1 cellular context compared by ENCODE assay signal in the genomic region with DNA sequence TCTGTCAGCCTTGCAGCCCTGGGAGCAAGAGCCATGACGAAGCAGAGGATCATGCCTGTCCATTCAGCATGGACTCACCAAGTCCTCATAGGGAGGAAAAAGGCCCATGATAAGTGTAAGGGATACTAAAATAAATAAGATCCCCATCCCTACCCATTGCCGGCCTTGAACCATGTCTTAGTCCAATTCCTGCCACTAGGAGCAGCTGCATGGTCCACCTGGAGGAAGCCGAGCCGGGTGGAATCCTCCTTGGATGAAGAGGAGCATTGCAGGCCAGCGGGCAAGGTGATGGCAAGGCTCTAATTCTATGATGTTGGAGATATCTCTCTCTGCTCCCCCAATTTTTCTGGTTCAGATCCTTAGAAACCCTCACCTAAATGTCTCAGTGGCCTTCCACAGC.
TF ChIP-seq lines count a peak whose summit lies in the region.

No MANE protein-coding gene starts in this region.

TF ChIP-seq in GM23338, 12 proteins besides CTCF, POLR2A, EP300 and RAD21 (continued from another document):
- TF ChIP-seq, protein P1, sequence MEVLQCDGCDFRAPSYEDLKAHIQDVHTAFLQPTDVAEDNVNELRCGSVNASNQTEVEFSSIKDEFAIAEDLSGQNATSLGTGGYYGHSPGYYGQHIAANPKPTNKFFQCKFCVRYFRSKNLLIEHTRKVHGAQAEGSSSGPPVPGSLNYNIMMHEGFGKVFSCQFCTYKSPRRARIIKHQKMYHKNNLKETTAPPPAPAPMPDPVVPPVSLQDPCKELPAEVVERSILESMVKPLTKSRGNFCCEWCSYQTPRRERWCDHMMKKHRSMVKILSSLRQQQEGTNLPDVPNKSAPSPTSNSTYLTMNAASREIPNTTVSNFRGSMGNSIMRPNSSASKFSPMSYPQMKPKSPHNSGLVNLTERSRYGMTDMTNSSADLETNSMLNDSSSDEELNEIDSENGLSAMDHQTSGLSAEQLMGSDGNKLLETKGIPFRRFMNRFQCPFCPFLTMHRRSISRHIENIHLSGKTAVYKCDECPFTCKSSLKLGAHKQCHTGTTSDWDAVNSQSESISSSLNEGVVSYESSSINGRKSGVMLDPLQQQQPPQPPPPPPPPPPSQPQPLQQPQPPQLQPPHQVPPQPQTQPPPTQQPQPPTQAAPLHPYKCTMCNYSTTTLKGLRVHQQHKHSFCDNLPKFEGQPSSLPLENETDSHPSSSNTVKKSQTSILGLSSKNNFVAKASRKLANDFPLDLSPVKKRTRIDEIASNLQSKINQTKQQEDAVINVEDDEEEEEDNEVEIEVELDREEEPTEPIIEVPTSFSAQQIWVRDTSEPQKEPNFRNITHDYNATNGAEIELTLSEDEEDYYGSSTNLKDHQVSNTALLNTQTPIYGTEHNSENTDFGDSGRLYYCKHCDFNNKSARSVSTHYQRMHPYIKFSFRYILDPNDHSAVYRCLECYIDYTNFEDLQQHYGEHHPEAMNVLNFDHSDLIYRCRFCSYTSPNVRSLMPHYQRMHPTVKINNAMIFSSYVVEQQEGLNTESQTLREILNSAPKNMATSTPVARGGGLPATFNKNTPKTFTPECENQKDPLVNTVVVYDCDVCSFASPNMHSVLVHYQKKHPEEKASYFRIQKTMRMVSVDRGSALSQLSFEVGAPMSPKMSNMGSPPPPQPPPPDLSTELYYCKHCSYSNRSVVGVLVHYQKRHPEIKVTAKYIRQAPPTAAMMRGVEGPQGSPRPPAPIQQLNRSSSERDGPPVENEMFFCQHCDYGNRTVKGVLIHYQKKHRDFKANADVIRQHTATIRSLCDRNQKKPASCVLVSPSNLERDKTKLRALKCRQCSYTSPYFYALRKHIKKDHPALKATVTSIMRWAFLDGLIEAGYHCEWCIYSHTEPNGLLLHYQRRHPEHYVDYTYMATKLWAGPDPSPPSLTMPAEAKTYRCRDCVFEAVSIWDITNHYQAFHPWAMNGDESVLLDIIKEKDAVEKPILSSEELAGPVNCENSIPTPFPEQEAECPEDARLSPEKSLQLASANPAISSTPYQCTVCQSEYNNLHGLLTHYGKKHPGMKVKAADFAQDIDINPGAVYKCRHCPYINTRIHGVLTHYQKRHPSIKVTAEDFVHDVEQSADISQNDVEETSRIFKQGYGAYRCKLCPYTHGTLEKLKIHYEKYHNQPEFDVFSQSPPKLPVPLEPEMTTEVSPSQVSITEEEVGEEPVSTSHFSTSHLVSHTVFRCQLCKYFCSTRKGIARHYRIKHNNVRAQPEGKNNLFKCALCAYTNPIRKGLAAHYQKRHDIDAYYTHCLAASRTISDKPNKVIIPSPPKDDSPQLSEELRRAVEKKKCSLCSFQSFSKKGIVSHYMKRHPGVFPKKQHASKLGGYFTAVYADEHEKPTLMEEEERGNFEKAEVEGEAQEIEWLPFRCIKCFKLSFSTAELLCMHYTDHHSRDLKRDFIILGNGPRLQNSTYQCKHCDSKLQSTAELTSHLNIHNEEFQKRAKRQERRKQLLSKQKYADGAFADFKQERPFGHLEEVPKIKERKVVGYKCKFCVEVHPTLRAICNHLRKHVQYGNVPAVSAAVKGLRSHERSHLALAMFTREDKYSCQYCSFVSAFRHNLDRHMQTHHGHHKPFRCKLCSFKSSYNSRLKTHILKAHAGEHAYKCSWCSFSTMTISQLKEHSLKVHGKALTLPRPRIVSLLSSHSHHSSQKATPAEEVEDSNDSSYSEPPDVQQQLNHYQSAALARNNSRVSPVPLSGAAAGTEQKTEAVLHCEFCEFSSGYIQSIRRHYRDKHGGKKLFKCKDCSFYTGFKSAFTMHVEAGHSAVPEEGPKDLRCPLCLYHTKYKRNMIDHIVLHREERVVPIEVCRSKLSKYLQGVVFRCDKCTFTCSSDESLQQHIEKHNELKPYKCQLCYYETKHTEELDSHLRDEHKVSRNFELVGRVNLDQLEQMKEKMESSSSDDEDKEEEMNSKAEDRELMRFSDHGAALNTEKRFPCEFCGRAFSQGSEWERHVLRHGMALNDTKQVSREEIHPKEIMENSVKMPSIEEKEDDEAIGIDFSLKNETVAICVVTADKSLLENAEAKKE (CRISPR knock-in tag; IDR thresholded peaks at IDR 0.05): no peak
- TF ChIP-seq ZNF114 (CRISPR knock-in tag; IDR thresholded peaks at IDR 0.05): no peak
- TF ChIP-seq CREB1 (CRISPR knock-in tag; IDR thresholded peaks at IDR 0.05; ENCODE audit: low read depth): no peak
- no peak for TF ChIP-seq JUNB (IDR thresholded peaks at IDR 0.05; ENCODE audit: unreplicated experiment)
- no peak for TF ChIP-seq STAT1 (IDR thresholded peaks at IDR 0.05; ENCODE audit: unreplicated experiment)
- TF ChIP-seq POLR2AphosphoS5 (IDR thresholded peaks at IDR 0.05; ENCODE audit: low read depth): no peak
- TF ChIP-seq, protein P2, sequence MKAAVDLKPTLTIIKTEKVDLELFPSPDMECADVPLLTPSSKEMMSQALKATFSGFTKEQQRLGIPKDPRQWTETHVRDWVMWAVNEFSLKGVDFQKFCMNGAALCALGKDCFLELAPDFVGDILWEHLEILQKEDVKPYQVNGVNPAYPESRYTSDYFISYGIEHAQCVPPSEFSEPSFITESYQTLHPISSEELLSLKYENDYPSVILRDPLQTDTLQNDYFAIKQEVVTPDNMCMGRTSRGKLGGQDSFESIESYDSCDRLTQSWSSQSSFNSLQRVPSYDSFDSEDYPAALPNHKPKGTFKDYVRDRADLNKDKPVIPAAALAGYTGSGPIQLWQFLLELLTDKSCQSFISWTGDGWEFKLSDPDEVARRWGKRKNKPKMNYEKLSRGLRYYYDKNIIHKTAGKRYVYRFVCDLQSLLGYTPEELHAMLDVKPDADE (IDR thresholded peaks at IDR 0.05): no peak
- no peak for TF ChIP-seq NANOG (IDR thresholded peaks at IDR 0.05; ENCODE audit: borderline replicate concordance)
- no peak for TF ChIP-seq EZH2phosphoT487 (IDR thresholded peaks at IDR 0.05; ENCODE audit: unreplicated experiment)
- no peak for TF ChIP-seq ZNF331 (CRISPR knock-in tag; IDR thresholded peaks at IDR 0.05; ENCODE audit: low read depth)
- TF ChIP-seq, protein P3, sequence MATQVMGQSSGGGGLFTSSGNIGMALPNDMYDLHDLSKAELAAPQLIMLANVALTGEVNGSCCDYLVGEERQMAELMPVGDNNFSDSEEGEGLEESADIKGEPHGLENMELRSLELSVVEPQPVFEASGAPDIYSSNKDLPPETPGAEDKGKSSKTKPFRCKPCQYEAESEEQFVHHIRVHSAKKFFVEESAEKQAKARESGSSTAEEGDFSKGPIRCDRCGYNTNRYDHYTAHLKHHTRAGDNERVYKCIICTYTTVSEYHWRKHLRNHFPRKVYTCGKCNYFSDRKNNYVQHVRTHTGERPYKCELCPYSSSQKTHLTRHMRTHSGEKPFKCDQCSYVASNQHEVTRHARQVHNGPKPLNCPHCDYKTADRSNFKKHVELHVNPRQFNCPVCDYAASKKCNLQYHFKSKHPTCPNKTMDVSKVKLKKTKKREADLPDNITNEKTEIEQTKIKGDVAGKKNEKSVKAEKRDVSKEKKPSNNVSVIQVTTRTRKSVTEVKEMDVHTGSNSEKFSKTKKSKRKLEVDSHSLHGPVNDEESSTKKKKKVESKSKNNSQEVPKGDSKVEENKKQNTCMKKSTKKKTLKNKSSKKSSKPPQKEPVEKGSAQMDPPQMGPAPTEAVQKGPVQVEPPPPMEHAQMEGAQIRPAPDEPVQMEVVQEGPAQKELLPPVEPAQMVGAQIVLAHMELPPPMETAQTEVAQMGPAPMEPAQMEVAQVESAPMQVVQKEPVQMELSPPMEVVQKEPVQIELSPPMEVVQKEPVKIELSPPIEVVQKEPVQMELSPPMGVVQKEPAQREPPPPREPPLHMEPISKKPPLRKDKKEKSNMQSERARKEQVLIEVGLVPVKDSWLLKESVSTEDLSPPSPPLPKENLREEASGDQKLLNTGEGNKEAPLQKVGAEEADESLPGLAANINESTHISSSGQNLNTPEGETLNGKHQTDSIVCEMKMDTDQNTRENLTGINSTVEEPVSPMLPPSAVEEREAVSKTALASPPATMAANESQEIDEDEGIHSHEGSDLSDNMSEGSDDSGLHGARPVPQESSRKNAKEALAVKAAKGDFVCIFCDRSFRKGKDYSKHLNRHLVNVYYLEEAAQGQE (IDR thresholded peaks at IDR 0.05; ENCODE audit: unreplicated experiment): no peak
